Comparison of ENCODE assay signal across 9 cellular contexts in the genomic region with DNA sequence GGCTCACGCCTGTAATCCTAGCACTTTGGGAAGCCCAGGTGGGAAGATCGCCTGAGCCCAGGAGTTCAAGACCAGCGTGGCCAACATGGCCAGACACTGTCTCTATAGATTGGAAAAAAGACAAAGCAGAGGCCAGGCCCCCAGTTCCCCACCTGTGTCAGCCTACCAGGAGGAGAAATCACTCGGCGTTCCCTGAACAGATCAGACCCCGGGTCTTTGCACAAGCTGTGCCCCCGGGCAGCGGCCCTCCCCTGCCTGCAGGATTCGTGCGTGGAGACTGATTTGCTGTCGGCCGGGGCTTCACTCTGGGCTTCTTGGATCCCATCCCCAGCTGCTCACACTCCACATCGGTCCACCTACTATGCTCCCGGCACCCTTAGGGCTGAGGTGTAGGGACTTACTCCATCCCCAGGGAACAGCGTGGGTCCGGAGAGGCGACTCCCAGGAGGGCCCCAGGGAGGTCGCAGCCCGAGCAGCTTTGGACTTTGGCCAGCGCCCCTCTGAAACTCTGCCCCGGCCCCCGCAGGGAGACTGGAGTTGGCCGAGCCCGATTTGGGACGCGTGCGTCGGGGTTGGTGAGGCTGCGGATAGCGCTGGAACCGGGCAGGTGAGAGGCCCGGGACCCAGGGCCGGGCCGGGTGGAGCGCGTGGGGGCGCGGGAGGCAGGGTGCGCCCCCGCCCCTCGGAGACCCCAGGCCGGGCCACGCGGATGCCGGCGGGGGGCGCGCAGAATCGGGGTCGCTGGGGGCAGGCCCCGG. TPM values are rescaled to one million over a fixed set of nuclear protein-coding genes. Genes with fewer than 3 reads are reported as not detected.
A peak's percentile ranks its signal among the peaks of the same experiment; 100 is the strongest.
DNase-seq lines count a peak whose midpoint lies in the region; ATAC-seq and TF ChIP-seq lines count a peak whose summit lies in the region.
"Had no signal": no experiment of that assay in that cellular context is flagged by ENCODE, and none has a peak within 500 bp of the region (broad histone marks: within the 10 kb centered on the region; RNA-seq: fewer than 3 reads in every experiment).

No MANE protein-coding gene starts in this region.

- H3K27me3 Mint-ChIP-seq in activated naive CD8-positive, alpha-beta T cell treated with anti-CD3 and anti-CD28 coated beads, Interleukin-2, amount 10 ng/mL, durations not matched to agents 7 days and 5 days = peaks cover 23% of the 10 kb centered on the region
- peaks cover 27% of the 10 kb centered on the region for H3K27me3 Mint-ChIP-seq in activated naive CD8-positive, alpha-beta T cell treated with anti-CD3 and anti-CD28 coated beads, Interleukin-2, amount 50 U/mL, for 24 hours
- H3K27me3 Mint-ChIP-seq in stimulated activated naive B cell treated with anti-CD40 and anti-IgM and Interleukin-4, amounts not matched to agents 10 μg/mL and 1 μg/mL and 100 μg/mL, for 72 hours = peaks cover 38 to 59% of the 10 kb centered on the region in 2 donors

- TF ChIP-seq CTCF in hepatocyte (IDR thresholded peaks at IDR 0.05; ENCODE audit: poor library complexity) = no peak

- no peak overlapping the region for H3K4me3 ChIP-seq in hepatocyte

- peaks cover 2% of the 10 kb centered on the region for H3K4me1 Mint-ChIP-seq in activated naive CD8-positive, alpha-beta T cell treated with anti-CD3 and anti-CD28 coated beads, Interleukin-2, amount 10 ng/mL, durations not matched to agents 7 days and 5 days
- peaks cover 2% of the 10 kb centered on the region for H3K4me1 Mint-ChIP-seq in activated naive CD8-positive, alpha-beta T cell treated with anti-CD3 and anti-CD28 coated beads, Interleukin-2, amount 50 U/mL, for 24 hours
- H3K4me1 Mint-ChIP-seq in stimulated activated naive B cell treated with anti-CD40 and anti-IgM and Interleukin-4, amounts not matched to agents 10 μg/mL and 1 μg/mL and 100 μg/mL, for 72 hours = peaks cover 14 to 17% of the 10 kb centered on the region in 2 donors

- no peaks in the 10 kb centered on the region for H4K20me1 ChIP-seq in hepatocyte (ENCODE audit: insufficient read depth, poor library complexity, severe bottlenecking)

- H3K4me1 ChIP-seq in hepatocyte (ENCODE audit: insufficient read depth) = peaks cover 32% of the 10 kb centered on the region
- H3K4me1 ChIP-seq: BE2C had no signal

- peak overlapping the region; percentile 21 for H3K27ac Mint-ChIP-seq in activated naive CD8-positive, alpha-beta T cell treated with anti-CD3 and anti-CD28 coated beads, Interleukin-2, amount 10 ng/mL, durations not matched to agents 7 days and 5 days
- H3K27ac Mint-ChIP-seq in activated naive CD8-positive, alpha-beta T cell treated with anti-CD3 and anti-CD28 coated beads, Interleukin-2, amount 50 U/mL, for 24 hours = no peak overlapping the region
- H3K27ac Mint-ChIP-seq in stimulated activated naive B cell treated with anti-CD40 and anti-IgM and Interleukin-4, amounts not matched to agents 10 μg/mL and 1 μg/mL and 100 μg/mL, for 72 hours = no peak overlapping the region
- H3K27ac Mint-ChIP-seq: activated CD4-positive, alpha-beta memory T cell treated with anti-CD3 and anti-CD28 coated beads for 36 hours had no signal

- H3K9me3 ChIP-seq in hepatocyte (ENCODE audit: low read depth) = no peaks in the 10 kb centered on the region
- H3K9me3 ChIP-seq: BE2C had no signal

- 28% methylated on average over 29 of the region's 51 CpGs for WGBS in hepatocyte (ENCODE audit: low lambda C conversion rate, missing lambda C conversion rate)

- H3K79me2 ChIP-seq in hepatocyte = peaks cover 35% of the 10 kb centered on the region

- no peaks in the 10 kb centered on the region for H3K27me3 ChIP-seq in hepatocyte

- peak overlapping the region; percentile 8 for H3K4me3 Mint-ChIP-seq in activated naive CD8-positive, alpha-beta T cell treated with anti-CD3 and anti-CD28 coated beads, Interleukin-2, amount 10 ng/mL, durations not matched to agents 7 days and 5 days
- no peak overlapping the region for H3K4me3 Mint-ChIP-seq in activated naive CD8-positive, alpha-beta T cell treated with anti-CD3 and anti-CD28 coated beads, Interleukin-2, amount 50 U/mL, for 24 hours
- H3K4me3 Mint-ChIP-seq in stimulated activated naive B cell treated with anti-CD40 and anti-IgM and Interleukin-4, amounts not matched to agents 10 μg/mL and 1 μg/mL and 100 μg/mL, for 72 hours = peak overlapping the region; percentile 54 to 66

- H3K36me3 Mint-ChIP-seq in activated naive CD8-positive, alpha-beta T cell treated with anti-CD3 and anti-CD28 coated beads, Interleukin-2, amount 10 ng/mL, durations not matched to agents 7 days and 5 days = peaks cover 2% of the 10 kb centered on the region
- peaks cover 2% of the 10 kb centered on the region for H3K36me3 Mint-ChIP-seq in activated naive CD8-positive, alpha-beta T cell treated with anti-CD3 and anti-CD28 coated beads, Interleukin-2, amount 50 U/mL, for 24 hours (ENCODE audit: low read depth)
- peaks cover 5 to 9% of the 10 kb centered on the region in 2 donors for H3K36me3 Mint-ChIP-seq in stimulated activated naive B cell treated with anti-CD40 and anti-IgM and Interleukin-4, amounts not matched to agents 10 μg/mL and 1 μg/mL and 100 μg/mL, for 72 hours
- H3K36me3 Mint-ChIP-seq: activated CD4-positive, alpha-beta memory T cell treated with anti-CD3 and anti-CD28 coated beads for 36 hours had no signal

- no peak for ATAC-seq in activated naive CD8-positive, alpha-beta T cell treated with anti-CD3 and anti-CD28 coated beads, Interleukin-2, amount 10 ng/mL, durations not matched to agents 7 days and 5 days (ENCODE audit: low read depth)
- no peak for ATAC-seq in activated naive CD8-positive, alpha-beta T cell treated with anti-CD3 and anti-CD28 coated beads, Interleukin-2, amount 50 U/mL, for 24 hours
- ATAC-seq in stimulated activated naive B cell treated with anti-CD40 and anti-IgM and Interleukin-4, amounts not matched to agents 10 μg/mL and 1 μg/mL and 100 μg/mL, for 72 hours (replicated peaks) = no peak
- no peak for ATAC-seq in GM21360 (IDR thresholded peaks at IDR 0.05; ENCODE audit: unreplicated experiment)

- peak overlapping the region; percentile 40 for H2AFZ ChIP-seq in hepatocyte

- peak overlapping the region; percentile 85 for H3K27ac ChIP-seq in hepatocyte

- no peaks in the 10 kb centered on the region for H3K9me2 ChIP-seq in hepatocyte (replicated peaks; ENCODE audit: insufficient read depth)

- H3K9me3 Mint-ChIP-seq in activated naive CD8-positive, alpha-beta T cell treated with anti-CD3 and anti-CD28 coated beads, Interleukin-2, amount 10 ng/mL, durations not matched to agents 7 days and 5 days = no peaks in the 10 kb centered on the region
- no peaks in the 10 kb centered on the region for H3K9me3 Mint-ChIP-seq in activated naive CD8-positive, alpha-beta T cell treated with anti-CD3 and anti-CD28 coated beads, Interleukin-2, amount 50 U/mL, for 24 hours
- no peaks in the 10 kb centered on the region for H3K9me3 Mint-ChIP-seq in stimulated activated naive B cell treated with anti-CD40 and anti-IgM and Interleukin-4, amounts not matched to agents 10 μg/mL and 1 μg/mL and 100 μg/mL, for 72 hours
- H3K9me3 Mint-ChIP-seq: activated CD4-positive, alpha-beta memory T cell treated with anti-CD3 and anti-CD28 coated beads for 36 hours had no signal

- DNase-seq in activated naive CD8-positive, alpha-beta T cell treated with anti-CD3 and anti-CD28 coated beads, Interleukin-2, amount 10 ng/mL, durations not matched to agents 7 days and 5 days = peak; percentile 31
- no peak for DNase-seq in activated naive CD8-positive, alpha-beta T cell treated with anti-CD3 and anti-CD28 coated beads, Interleukin-2, amount 50 U/mL, for 24 hours
- DNase-seq in hepatocyte (ENCODE audit: low spot score) (no peak), NCI-H1105 (lab: John Stamatoyannopoulos, UW) (no peak)
- DNase-seq in stimulated activated naive B cell treated with anti-CD40 and anti-IgM and Interleukin-4, amounts not matched to agents 10 μg/mL and 1 μg/mL and 100 μg/mL, for 72 hours = no peak
- DNase-seq: activated CD4-positive, alpha-beta memory T cell treated with anti-CD3 and anti-CD28 coated beads for 36 hours; BE2C had no signal

- peak overlapping the region; percentile 76 for H3K4me2 ChIP-seq in hepatocyte

- no peaks in the 10 kb centered on the region for H3K36me3 ChIP-seq in hepatocyte (replicated peaks; ENCODE audit: insufficient read depth, low read depth)
- H3K36me3 ChIP-seq: BE2C had no signal

- POLR2A ChIA-PET in activated naive CD8-positive, alpha-beta T cell treated with anti-CD3 and anti-CD28 coated beads, Interleukin-2, amount 10 ng/mL, durations not matched to agents 7 days and 5 days (lab: Charles Lee) = interaction anchor here (2.4 kb wide), 1 partner anchor 16 kb away, joined by 9 read pairs; a partner anchor contains a TSS

RNA-seq across cellular contexts. Expression of a gene that starts 0.5 kb away (rescaled TPM):
- not detected for total RNA-seq in activated naive CD8-positive, alpha-beta T cell treated with anti-CD3 and anti-CD28 coated beads, Interleukin-2, amount 10 ng/mL, durations not matched to agents 7 days and 5 days
- 11.0 and 14.2 TPM in 2 replicates for total RNA-seq in hepatocyte
- polyA plus RNA-seq in hepatocyte = 1.3 and 1.8 TPM in 2 replicates
- total RNA-seq: activated CD4-positive, alpha-beta memory T cell treated with anti-CD3 and anti-CD28 coated beads for 36 hours; posterior vena cava had no signal

RNA-seq across cellular contexts. Expression of a gene that starts 9.8 kb away (rescaled TPM):
- total RNA-seq in activated naive CD8-positive, alpha-beta T cell treated with anti-CD3 and anti-CD28 coated beads, Interleukin-2, amount 10 ng/mL, durations not matched to agents 7 days and 5 days = 10 to 100 TPM; 44.5 to 48.3 TPM
- total RNA-seq in hepatocyte = 25.5 TPM in 2 replicates
- 79.9 and 89.5 TPM in 2 replicates for polyA plus RNA-seq in hepatocyte

RNA-seq across cellular contexts. Expression of a gene that starts 16.0 kb away (rescaled TPM):
- 100 to 1,000 TPM; 327 to 342 TPM for total RNA-seq in activated naive CD8-positive, alpha-beta T cell treated with anti-CD3 and anti-CD28 coated beads, Interleukin-2, amount 10 ng/mL, durations not matched to agents 7 days and 5 days
- 212 and 361 TPM in 2 replicates for total RNA-seq in hepatocyte
- 202 and 261 TPM in 2 replicates for polyA plus RNA-seq in hepatocyte

RNA-seq across cellular contexts. Expression of a gene that starts 36.8 kb away (rescaled TPM):
- total RNA-seq in activated naive CD8-positive, alpha-beta T cell treated with anti-CD3 and anti-CD28 coated beads, Interleukin-2, amount 10 ng/mL, durations not matched to agents 7 days and 5 days = 10 to 100 TPM; 75.2 to 80.7 TPM
- total RNA-seq in hepatocyte = 28.7 and 30.1 TPM in 2 replicates
- polyA plus RNA-seq in hepatocyte = 94.6 and 98.4 TPM in 2 replicates

RNA-seq across cellular contexts. Expression of a gene that starts 43.6 kb away (rescaled TPM):
- 100 to 1,000 TPM; 157 to 161 TPM for total RNA-seq in activated naive CD8-positive, alpha-beta T cell treated with anti-CD3 and anti-CD28 coated beads, Interleukin-2, amount 10 ng/mL, durations not matched to agents 7 days and 5 days
- 54.0 and 64.1 TPM in 2 replicates for total RNA-seq in hepatocyte
- 291 and 297 TPM in 2 replicates for polyA plus RNA-seq in hepatocyte

Comparison
In these comparisons a context has a peak if more than half of its experiments do, and no peak if none do; other contexts are left out.
1. RNA of a gene that starts 0.5 kb away (total RNA-seq): 11.0 to 14.2 TPM in hepatocyte; not detected in activated naive CD8-positive, alpha-beta T cell treated with anti-CD3 and anti-CD28 coated beads, Interleukin-2, amount 10 ng/mL, durations not matched to agents 7 days and 5 days; every median in the first group is over 10 times any median in the second.